In the genomic region with DNA sequence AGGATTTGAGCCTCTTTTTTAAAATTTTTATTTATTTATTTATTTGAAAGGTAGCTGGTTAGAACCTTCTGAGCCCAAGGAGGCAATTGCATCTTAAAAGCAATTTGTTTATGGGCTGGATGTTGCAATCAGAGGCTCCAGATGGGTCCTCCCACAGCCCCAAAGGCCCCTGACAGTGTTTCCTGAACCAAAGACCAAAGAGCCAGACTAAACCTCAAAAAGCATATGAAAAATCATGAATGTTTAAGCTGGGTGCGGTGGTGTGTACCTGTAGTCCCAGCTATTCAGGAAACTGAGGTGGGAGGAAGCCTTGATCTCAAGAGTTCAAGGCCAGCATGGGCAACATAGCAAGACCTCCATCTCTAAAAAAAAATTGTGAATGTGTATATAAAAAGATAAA, we compare ENCODE assay signal across 21 cellular contexts.
"Had no signal": no experiment of that assay in that cellular context is flagged by ENCODE, and none has a peak within 500 bp of the region (broad histone marks: within the 10 kb centered on the region; RNA-seq: fewer than 3 reads in every experiment).

No MANE protein-coding gene starts in this region.

- ATAC-seq: foreskin keratinocyte; gastroesophageal sphincter; left lobe of liver; mucosa of descending colon; right cardiac atrium; stimulated activated effector memory CD8-positive, alpha-beta T cell treated with anti-CD3 and anti-CD28 coated beads, Interleukin-12 subunit alpha, Interleukin-12 subunit beta, amount 100 ng/mL, for 72 hours had no signal

- H3K27ac ChIP-seq: dorsolateral prefrontal cortex, foreskin keratinocyte, gastroesophageal sphincter, hepatocyte, prostate gland, sigmoid colon, stomach, thyroid gland had no signal

- H3K27me3 ChIP-seq: dorsolateral prefrontal cortex, gastroesophageal sphincter, heart left ventricle, hepatocyte, sigmoid colon, stomach, thyroid gland had no signal

- H3K9me3 ChIP-seq: gastroesophageal sphincter, heart left ventricle, mucosa of descending colon, prostate gland, sigmoid colon, stomach, thyroid gland had no signal

- H3K4me3 ChIP-seq: dorsolateral prefrontal cortex, gastroesophageal sphincter, heart left ventricle, hepatocyte, mucosa of descending colon, prostate gland, sigmoid colon, stomach, thyroid gland had no signal

- H3K4me1 ChIP-seq: foreskin keratinocyte, gastroesophageal sphincter, prostate gland, sigmoid colon, thyroid gland had no signal

- H3K4me2 ChIP-seq: hepatocyte had no signal

- DNase-seq: dorsolateral prefrontal cortex; effector CD4-positive, alpha-beta T cell; foreskin keratinocyte; heart left ventricle; kidney; mesenchymal stem cell; mucosa of descending colon; naive B cell; nucleus accumbens; right cardiac atrium; sigmoid colon; stimulated activated CD4-positive, alpha-beta T cell treated with anti-CD3 and anti-CD28 coated beads, Interleukin-2, amount 100 ng/mL, for 24 hours; stimulated activated CD4-positive, alpha-beta T cell treated with anti-CD3 and anti-CD28 coated beads, Interleukin-4, amount 100 ng/mL, for 24 hours; stimulated activated naive CD4-positive, alpha-beta T cell treated with Interleukin-2 at 50 U/mL for 16 hours; stomach had no signal

- H3K36me3 ChIP-seq: gastroesophageal sphincter, heart left ventricle, prostate gland, sigmoid colon, stomach, thyroid gland had no signal
